ENCODE assay signal across 10 cellular contexts in genomic region chr11:70568504-70569172, GRCh38.
A peak's percentile ranks its signal among the peaks of the same experiment; 100 is the strongest.
DNase-seq lines count a peak whose midpoint lies in the region; ATAC-seq and TF ChIP-seq lines count a peak whose summit lies in the region.
"Had no signal": no experiment of that assay in that cellular context is flagged by ENCODE, and none has a peak within 500 bp of the region (broad histone marks: within the 10 kb centered on the region; RNA-seq: fewer than 3 reads in every experiment).

No MANE protein-coding gene starts in this region.

- H3K9me3 ChIP-seq in osteoblast (ENCODE audit: low read depth, low read length) = no peaks in the 10 kb centered on the region
- no peaks in the 10 kb centered on the region for H3K9me3 ChIP-seq in Karpas-422 (ENCODE audit: low read length)

- H3K27ac ChIP-seq in osteoblast (ENCODE audit: low read depth, low read length) (no peak overlapping the region), Karpas-422 (ENCODE audit: low read length) (no peak overlapping the region)

- H3K9me2 ChIP-seq in Karpas-422 (replicated peaks; ENCODE audit: insufficient read depth, low read length) = no peaks in the 10 kb centered on the region

- H3K9ac ChIP-seq in Karpas-422 (ENCODE audit: low read length) = no peak overlapping the region

- ATAC-seq in GM18868 (IDR thresholded peaks at IDR 0.05; ENCODE audit: unreplicated experiment) = no peak

- H4K20me1 ChIP-seq in osteoblast (ENCODE audit: insufficient read depth, low read length) (no peaks in the 10 kb centered on the region), Karpas-422 (ENCODE audit: insufficient read depth, low read depth, low read length) (no peaks in the 10 kb centered on the region)

- H3K27me3 ChIP-seq in osteoblast (ENCODE audit: insufficient read depth, low read length) (no peaks in the 10 kb centered on the region), Karpas-422 (ENCODE audit: low read length) (no peaks in the 10 kb centered on the region)

- peak overlapping the region; percentile 23 for H3K4me3 ChIP-seq in AG09309 (ENCODE audit: control insufficient read depth, low read depth, low read length)
- H3K4me3 ChIP-seq in osteoblast (ENCODE audit: insufficient read depth, low read length) = peak overlapping the region; percentile 65
- H3K4me3 ChIP-seq in Karpas-422 (ENCODE audit: low read length) = no peak overlapping the region

- H3K36me3 ChIP-seq in osteoblast (ENCODE audit: insufficient read depth, low read length) (no peaks in the 10 kb centered on the region), Karpas-422 (ENCODE audit: insufficient read depth, low read length) (no peaks in the 10 kb centered on the region)

- H3K4me2 ChIP-seq in osteoblast (ENCODE audit: insufficient read depth, low read length) = peak overlapping the region; percentile 81
- H3K4me2 ChIP-seq in Karpas-422 (ENCODE audit: low read depth, low read length, poor library complexity, severe bottlenecking) = no peak overlapping the region

- H2AFZ ChIP-seq in osteoblast (ENCODE audit: low read length) (peak overlapping the region; percentile 81), Karpas-422 (ENCODE audit: low read length) (no peak overlapping the region)

- H3K79me2 ChIP-seq in osteoblast (ENCODE audit: insufficient read depth, low read length) (no peaks in the 10 kb centered on the region), Karpas-422 (ENCODE audit: low read length) (no peaks in the 10 kb centered on the region)

- DNase-seq in AG09309 (ENCODE audit: low read depth) (no peak), RPMI7951 (ENCODE audit: low read depth) (peak; percentile 69), fibroblast of peridontal ligament (ENCODE audit: extremely low read depth) (peak; percentile 64), osteoblast (ENCODE audit: insufficient read length, low spot score, missing footprints) (peak; percentile 96), Karpas-422 (no peak), mesenteric fat pad (ENCODE audit: low spot score) (no peak)
- DNase-seq in activated CD4-positive, alpha-beta T cell treated with anti-CD3 and anti-CD28 coated beads for 4 hours = no peak
- DNase-seq: hippocampal formation, T-helper 1 cell had no signal

- H3K4me1 ChIP-seq in osteoblast (ENCODE audit: insufficient read depth, low read length) = peaks cover 6% of the 10 kb centered on the region
- H3K4me1 ChIP-seq in Karpas-422 (ENCODE audit: low read length) = no peaks in the 10 kb centered on the region

- TF ChIP-seq CTCF in AG09309 (IDR thresholded peaks at IDR 0.05; ENCODE audit: control insufficient read depth, insufficient read depth, low read depth, low read length, missing control alignments) (peak; percentile 40), osteoblast (IDR thresholded peaks at IDR 0.05; ENCODE audit: extremely low read depth, low read depth, low read length) (peak; percentile 20)

Comparison
In these comparisons a context has a peak if more than half of its experiments do, and no peak if none do; other contexts are left out.
1. DNase-seq: peak in RPMI7951 (single experiment), fibroblast of peridontal ligament (single experiment) and osteoblast (single experiment); none in AG09309 (single experiment), activated CD4-positive, alpha-beta T cell treated with anti-CD3 and anti-CD28 coated beads for 4 hours (0 of 2), Karpas-422 (single experiment) and mesenteric fat pad (single experiment).